ENCODE assay signal across 22 cellular contexts in genomic region chr16:59543641-59544040, GRCh38.
A peak's percentile ranks its signal among the peaks of the same experiment; 100 is the strongest.
DNase-seq lines count a peak whose midpoint lies in the region; ATAC-seq and TF ChIP-seq lines count a peak whose summit lies in the region.
"Had no signal": no experiment of that assay in that cellular context is flagged by ENCODE, and none has a peak within 500 bp of the region (broad histone marks: within the 10 kb centered on the region; RNA-seq: fewer than 3 reads in every experiment).

No MANE protein-coding gene starts in this region.

- peaks cover 7% of the 10 kb centered on the region in 2 experiments; a peak in 3 of 4 replicates for H3K4me1 Mint-ChIP-seq in H9
- H3K4me1 Mint-ChIP-seq: natural killer cell; stimulated activated effector memory CD8-positive, alpha-beta T cell treated with anti-CD3 and anti-CD28 coated beads, Interleukin-12 subunit alpha, Interleukin-12 subunit beta, amount 100 ng/mL, for 72 hours had no signal

- no peak overlapping the region for H3K4me3 Mint-ChIP-seq in H9
- H3K4me3 Mint-ChIP-seq: natural killer cell; stimulated activated effector memory CD8-positive, alpha-beta T cell treated with anti-CD3 and anti-CD28 coated beads, Interleukin-12 subunit alpha, Interleukin-12 subunit beta, amount 100 ng/mL, for 72 hours; T-helper 2 cell treated with Interferon-gamma antibody and Interleukin-4, amounts not matched to agents 5 μg/mL and 100 μg/mL, for 36 hours had no signal

- H2BK20ac ChIP-seq in H9 (ENCODE audit: low read depth, low read length, poor library complexity, severe bottlenecking): no peak overlapping the region

- H3K4me3 ChIP-seq in epithelial cell of esophagus (ENCODE audit: low read length): no peak overlapping the region
- H3K4me3 ChIP-seq in osteoblast (ENCODE audit: insufficient read depth, low read length): no peak overlapping the region
- H3K4me3 ChIP-seq: HAP-1, lung, thoracic aorta had no signal

- H3K79me2 ChIP-seq in osteoblast (ENCODE audit: insufficient read depth, low read length): no peaks in the 10 kb centered on the region
- no peaks in the 10 kb centered on the region for H3K79me2 ChIP-seq in H9 (ENCODE audit: insufficient read depth, low read length)

- H4K91ac ChIP-seq in H9 (ENCODE audit: insufficient read length, low read depth, low read length): no peak overlapping the region

- no peak overlapping the region for H3K4ac ChIP-seq in H9 (ENCODE audit: low read depth, low read length)

- H3K36me3 Mint-ChIP-seq in H9 (ENCODE audit: insufficient read depth in 1 of 3, low read depth in 3 of 3): no peaks in the 10 kb centered on the region
- H3K36me3 Mint-ChIP-seq in activated naive CD4-positive, alpha-beta T cell treated with anti-CD3 and anti-CD28 coated beads, Interleukin-2, amount 50 U/mL, for 72 hours: no peaks in the 10 kb centered on the region
- H3K36me3 Mint-ChIP-seq: natural killer cell; stimulated activated effector memory CD8-positive, alpha-beta T cell treated with anti-CD3 and anti-CD28 coated beads, Interleukin-12 subunit alpha, Interleukin-12 subunit beta, amount 100 ng/mL, for 72 hours had no signal

- no peak overlapping the region for H3K23ac ChIP-seq in H9 (ENCODE audit: insufficient read length, low read depth, low read length)

- H2AFZ ChIP-seq in osteoblast (ENCODE audit: low read length) (no peak overlapping the region), H9 (ENCODE audit: low read length) (no peak overlapping the region)

- no peak for ATAC-seq in activated naive CD4-positive, alpha-beta T cell treated with anti-CD3 and anti-CD28 coated beads, Interleukin-2, amount 50 U/mL, for 72 hours
- ATAC-seq: natural killer cell; stimulated activated effector memory CD8-positive, alpha-beta T cell treated with anti-CD3 and anti-CD28 coated beads, Interleukin-12 subunit alpha, Interleukin-12 subunit beta, amount 100 ng/mL, for 72 hours had no signal

- no peaks in the 10 kb centered on the region for H3K9me3 Mint-ChIP-seq in H9
- peaks cover 0 to 8% of the 10 kb centered on the region in 2 donors for H3K9me3 Mint-ChIP-seq in activated naive CD4-positive, alpha-beta T cell treated with anti-CD3 and anti-CD28 coated beads, Interleukin-2, amount 50 U/mL, for 72 hours
- H3K9me3 Mint-ChIP-seq: T-helper 2 cell treated with Interferon-gamma antibody and Interleukin-4, amounts not matched to agents 5 μg/mL and 100 μg/mL, for 36 hours had no signal

- H3K14ac ChIP-seq in H9 (ENCODE audit: insufficient read depth, low read length): no peak overlapping the region

- DNase-seq in GM03348 (ENCODE audit: low spot score) (peak; percentile 40), RPMI7951 (ENCODE audit: low read depth) (peak; percentile 26), epithelial cell of esophagus (ENCODE audit: low read depth) (peak; percentile 81), osteoblast (ENCODE audit: insufficient read length, low spot score, missing footprints) (no peak), H9 (no peak), GM13976 (ENCODE audit: low spot score) (no peak), Kasumi-1 (lab: John Stamatoyannopoulos, UW) (no peak)
- DNase-seq in activated naive CD4-positive, alpha-beta T cell treated with anti-CD3 and anti-CD28 coated beads, Interleukin-2, amount 50 U/mL, for 72 hours (ENCODE audit: low spot score in 2 of 2): no peak
- DNase-seq: activated CD4-positive, alpha-beta T cell treated with anti-CD3 and anti-CD28 coated beads for 48 hours; activated CD8-positive, alpha-beta memory T cell treated with anti-CD3 and anti-CD28 coated beads, Interleukin-2, amount 50 U/mL, for 4 hours; activated gamma-delta T cell; amygdala; BE2C; natural killer cell; NCI-H187; NCI-H446 treated with DMSO at 0.1 percent for 48 hours; SIG-M5 had no signal

- TF ChIP-seq CTCF in epithelial cell of esophagus (IDR thresholded peaks at IDR 0.05; ENCODE audit: insufficient read depth, low read depth, low read length, missing control alignments) (no peak), osteoblast (IDR thresholded peaks at IDR 0.05; ENCODE audit: extremely low read depth, low read depth, low read length) (no peak), H9 (conservative IDR thresholded peaks at IDR 0.05) (no peak), GM13976 (IDR thresholded peaks at IDR 0.05; ENCODE audit: borderline replicate concordance, control extremely low read depth, extremely low read depth, insufficient read depth, missing control alignments) (no peak)

- H4K5ac ChIP-seq in H9 (ENCODE audit: insufficient read length, low read depth, low read length): no peak overlapping the region

- H3K4me1 ChIP-seq in osteoblast (ENCODE audit: insufficient read depth, low read length) (peaks cover 9% of the 10 kb centered on the region), H9 (ENCODE audit: insufficient read depth, low read length) (no peaks in the 10 kb centered on the region)
- H3K4me1 ChIP-seq: BE2C, HAP-1 had no signal

- H3K23me2 ChIP-seq in H9 (ENCODE audit: insufficient read length, low read depth, low read length, poor library complexity, severe bottlenecking): no peaks in the 10 kb centered on the region

- H4K8ac ChIP-seq in H9 (replicated peaks; ENCODE audit: insufficient read length, low read depth, low read length): no peak overlapping the region

- no peak overlapping the region for H3K56ac ChIP-seq in H9 (ENCODE audit: insufficient read length, low read depth, low read length)

- no peak overlapping the region for H2AK5ac ChIP-seq in H9 (ENCODE audit: insufficient read length, low read length)

- H3K27me3 Mint-ChIP-seq in H9 (ENCODE audit: low read depth): no peaks in the 10 kb centered on the region

- H2BK120ac ChIP-seq in H9 (ENCODE audit: low read depth, low read length, poor library complexity, severe bottlenecking): no peak overlapping the region

- H3T11ph ChIP-seq in H9 (ENCODE audit: low read length): no peak overlapping the region

- WGBS in H9 (ENCODE audit: extremely low coverage, insufficient read length, low lambda C conversion rate): no CpG with 5 or more reads among the region's 4 CpGs

- H3K27me3 ChIP-seq in osteoblast (ENCODE audit: insufficient read depth, low read length): no peaks in the 10 kb centered on the region
- no peaks in the 10 kb centered on the region for H3K27me3 ChIP-seq in H9 (ENCODE audit: insufficient read depth, low read length)
- H3K27me3 ChIP-seq: BE2C had no signal

- no peaks in the 10 kb centered on the region for H3K36me3 ChIP-seq in osteoblast (ENCODE audit: insufficient read depth, low read length)
- H3K36me3 ChIP-seq: BE2C, HAP-1, thoracic aorta had no signal

- H3K18ac ChIP-seq in H9 (ENCODE audit: insufficient read length, low read depth, low read length): no peak overlapping the region

- H3K27ac Mint-ChIP-seq in H9: no peak overlapping the region
- no peak overlapping the region for H3K27ac Mint-ChIP-seq in activated naive CD4-positive, alpha-beta T cell treated with anti-CD3 and anti-CD28 coated beads, Interleukin-2, amount 50 U/mL, for 72 hours
- H3K27ac Mint-ChIP-seq: natural killer cell; stimulated activated effector memory CD8-positive, alpha-beta T cell treated with anti-CD3 and anti-CD28 coated beads, Interleukin-12 subunit alpha, Interleukin-12 subunit beta, amount 100 ng/mL, for 72 hours; T-helper 2 cell treated with Interferon-gamma antibody and Interleukin-4, amounts not matched to agents 5 μg/mL and 100 μg/mL, for 36 hours had no signal

- in situ Hi-C loops in GM13976 (cut with MboI; ENCODE audit: low sequenced_read_pairs, unreplicated experiment): no loop called here

- H4K20me1 ChIP-seq in osteoblast (ENCODE audit: insufficient read depth, low read length) (no peaks in the 10 kb centered on the region), H9 (ENCODE audit: control insufficient read depth, insufficient read depth, insufficient read length) (no peaks in the 10 kb centered on the region)

- H3K27ac ChIP-seq in osteoblast (ENCODE audit: low read depth, low read length) (no peak overlapping the region), H9 (ENCODE audit: insufficient read length, low read depth, low read length) (no peak overlapping the region)
- H3K27ac ChIP-seq: thoracic aorta had no signal

- H3K9me3 ChIP-seq in osteoblast (ENCODE audit: low read depth, low read length) (no peaks in the 10 kb centered on the region), H9 (ENCODE audit: control insufficient read depth, low read depth, low read length) (no peaks in the 10 kb centered on the region)
- H3K9me3 ChIP-seq: BE2C, HAP-1, thoracic aorta had no signal

- H3K4me2 ChIP-seq in osteoblast (ENCODE audit: insufficient read depth, low read length): peak overlapping the region; percentile 28
- H3K4me2 ChIP-seq in H9 (ENCODE audit: insufficient read depth, insufficient read length, low read length): no peak overlapping the region

- H2BK12ac ChIP-seq in H9 (ENCODE audit: insufficient read length, low read depth, low read length): no peak overlapping the region

- no peak overlapping the region for H3K9ac ChIP-seq in H9 (ENCODE audit: extremely low read depth, insufficient read length, low read length)

- H2BK15ac ChIP-seq in H9 (ENCODE audit: low read depth, low read length): no peak overlapping the region

- H2BK5ac ChIP-seq in H9 (ENCODE audit: insufficient read length, low read length): no peak overlapping the region

- H3K79me1 ChIP-seq in H9 (ENCODE audit: insufficient read depth, low read depth, low read length, poor library complexity, severe bottlenecking): no peaks in the 10 kb centered on the region

Comparison
In these comparisons a context has a peak if more than half of its experiments do, and no peak if none do; other contexts are left out.
1. DNase-seq: peak in GM03348 (single experiment), RPMI7951 (single experiment) and epithelial cell of esophagus (single experiment); none in osteoblast (single experiment), H9 (single experiment), GM13976 (single experiment), activated naive CD4-positive, alpha-beta T cell treated with anti-CD3 and anti-CD28 coated beads, Interleukin-2, amount 50 U/mL, for 72 hours (0 of 2) and Kasumi-1 (0 of 2).